ENCODE assay signal across 8 cellular contexts in the genomic region with DNA sequence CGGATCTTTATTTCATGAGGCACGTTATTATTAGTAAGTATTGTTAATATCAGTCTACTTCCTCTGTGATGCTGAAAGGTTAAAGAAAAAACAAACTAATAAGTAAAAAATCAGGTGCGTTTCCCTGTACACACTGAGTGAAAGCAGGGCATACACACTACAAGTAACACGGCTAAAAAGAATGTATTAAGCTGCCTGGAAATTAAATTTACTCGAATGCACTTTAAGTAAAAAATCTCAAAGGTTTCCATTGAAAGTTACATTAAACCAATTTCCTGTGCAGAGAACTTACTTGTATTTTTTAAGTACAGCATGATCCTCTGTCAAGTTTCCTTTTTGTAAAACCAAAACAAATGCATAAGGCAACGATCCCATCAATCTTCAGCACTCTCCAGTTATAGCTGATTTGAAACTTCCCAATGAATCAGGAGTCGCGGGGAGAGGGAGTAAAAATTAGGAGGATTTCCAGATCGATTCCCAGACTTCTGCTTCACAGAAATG.
DNase-seq lines count a peak whose midpoint lies in the region; ATAC-seq and TF ChIP-seq lines count a peak whose summit lies in the region.

No MANE protein-coding gene starts in this region.

- no peak for TF ChIP-seq CTCF in WERI-Rb-1 (IDR thresholded peaks at IDR 0.05; ENCODE audit: low read depth, low read length)

- no peaks in the 10 kb centered on the region for H3K27me3 Mint-ChIP-seq in stimulated activated naive CD8-positive, alpha-beta T cell treated with anti-CD3 and anti-CD28 coated beads, Interleukin-15, amount 100 ng/mL, for 72 hours

- H3K4me1 Mint-ChIP-seq in stimulated activated naive CD8-positive, alpha-beta T cell treated with anti-CD3 and anti-CD28 coated beads, Interleukin-15, amount 100 ng/mL, for 72 hours, result peaks cover 39% of the 10 kb centered on the region

- no peaks in the 10 kb centered on the region for H3K9me3 ChIP-seq in WERI-Rb-1 (ENCODE audit: severe bottlenecking)

- H3K4me3 ChIP-seq in WERI-Rb-1 (ENCODE audit: low read depth, low read length), result peak overlapping the region; percentile 92
- peak overlapping the region; percentile 49 for H3K4me3 ChIP-seq in iPS-11a (ENCODE audit: low read depth, low read length)

- H3K9me3 Mint-ChIP-seq in stimulated activated naive CD8-positive, alpha-beta T cell treated with anti-CD3 and anti-CD28 coated beads, Interleukin-15, amount 100 ng/mL, for 72 hours, result no peaks in the 10 kb centered on the region

- DNase-seq in NCI-H510A treated with DMSO at 0.1 percent for 48 hours (lab: John Stamatoyannopoulos, UW), result peak; percentile 57
- DNase-seq in NCI-H510A (lab: John Stamatoyannopoulos, UW), result no peak
- DNase-seq in WERI-Rb-1, result no peak
- DNase-seq in stimulated activated naive CD8-positive, alpha-beta T cell treated with anti-CD3 and anti-CD28 coated beads, Interleukin-15, amount 100 ng/mL, for 72 hours, result no peak

- H3K27me3 ChIP-seq in WERI-Rb-1 (ENCODE audit: insufficient read depth, low read depth, severe bottlenecking), result no peaks in the 10 kb centered on the region

- no peaks in the 10 kb centered on the region for H3K36me3 ChIP-seq in WERI-Rb-1

- no peak for ATAC-seq in stimulated activated naive CD8-positive, alpha-beta T cell treated with anti-CD3 and anti-CD28 coated beads, Interleukin-15, amount 100 ng/mL, for 72 hours
- ATAC-seq in HG03378 (IDR thresholded peaks at IDR 0.05; ENCODE audit: unreplicated experiment) (no peak), GM21717 (IDR thresholded peaks at IDR 0.05; ENCODE audit: unreplicated experiment) (no peak), GM21381 (IDR thresholded peaks at IDR 0.05; ENCODE audit: unreplicated experiment) (no peak)

- peak overlapping the region; percentile 88 for H3K27ac ChIP-seq in WERI-Rb-1

- peak overlapping the region; percentile 97 to 99 for H3K27ac Mint-ChIP-seq in stimulated activated naive CD8-positive, alpha-beta T cell treated with anti-CD3 and anti-CD28 coated beads, Interleukin-15, amount 100 ng/mL, for 72 hours

- peak overlapping the region; percentile 94 to 97 for H3K4me3 Mint-ChIP-seq in stimulated activated naive CD8-positive, alpha-beta T cell treated with anti-CD3 and anti-CD28 coated beads, Interleukin-15, amount 100 ng/mL, for 72 hours
